In the genomic region with DNA sequence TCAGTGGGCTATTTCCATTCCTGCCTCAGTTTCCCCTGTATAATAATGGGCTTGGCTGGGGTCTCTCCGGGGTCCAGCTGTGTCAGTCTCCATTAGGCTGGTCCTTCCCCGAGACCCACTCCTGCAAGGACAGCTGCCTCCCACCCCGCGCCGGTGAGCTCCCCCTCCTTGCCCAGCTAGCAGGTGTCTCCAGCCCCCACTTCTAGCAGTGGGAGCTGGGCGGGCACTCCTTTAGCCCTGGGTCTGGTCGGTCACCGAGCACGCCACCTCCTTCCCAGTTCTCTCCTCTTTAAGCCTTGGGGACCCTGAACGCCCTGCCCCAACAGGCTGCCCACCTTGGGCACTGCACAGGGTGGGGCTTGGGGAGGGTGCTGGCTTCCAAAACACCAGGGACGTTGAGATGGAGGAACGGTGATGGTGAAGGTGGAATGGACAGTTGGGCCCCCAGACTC, we compare ENCODE assay signal across 1 cellular context.
TF ChIP-seq lines count a peak whose summit lies in the region.

No MANE protein-coding gene starts in this region.

TF ChIP-seq in liver, 16 proteins besides CTCF, POLR2A, EP300 and RAD21 (continued from another document):
- TF ChIP-seq, protein P1, sequence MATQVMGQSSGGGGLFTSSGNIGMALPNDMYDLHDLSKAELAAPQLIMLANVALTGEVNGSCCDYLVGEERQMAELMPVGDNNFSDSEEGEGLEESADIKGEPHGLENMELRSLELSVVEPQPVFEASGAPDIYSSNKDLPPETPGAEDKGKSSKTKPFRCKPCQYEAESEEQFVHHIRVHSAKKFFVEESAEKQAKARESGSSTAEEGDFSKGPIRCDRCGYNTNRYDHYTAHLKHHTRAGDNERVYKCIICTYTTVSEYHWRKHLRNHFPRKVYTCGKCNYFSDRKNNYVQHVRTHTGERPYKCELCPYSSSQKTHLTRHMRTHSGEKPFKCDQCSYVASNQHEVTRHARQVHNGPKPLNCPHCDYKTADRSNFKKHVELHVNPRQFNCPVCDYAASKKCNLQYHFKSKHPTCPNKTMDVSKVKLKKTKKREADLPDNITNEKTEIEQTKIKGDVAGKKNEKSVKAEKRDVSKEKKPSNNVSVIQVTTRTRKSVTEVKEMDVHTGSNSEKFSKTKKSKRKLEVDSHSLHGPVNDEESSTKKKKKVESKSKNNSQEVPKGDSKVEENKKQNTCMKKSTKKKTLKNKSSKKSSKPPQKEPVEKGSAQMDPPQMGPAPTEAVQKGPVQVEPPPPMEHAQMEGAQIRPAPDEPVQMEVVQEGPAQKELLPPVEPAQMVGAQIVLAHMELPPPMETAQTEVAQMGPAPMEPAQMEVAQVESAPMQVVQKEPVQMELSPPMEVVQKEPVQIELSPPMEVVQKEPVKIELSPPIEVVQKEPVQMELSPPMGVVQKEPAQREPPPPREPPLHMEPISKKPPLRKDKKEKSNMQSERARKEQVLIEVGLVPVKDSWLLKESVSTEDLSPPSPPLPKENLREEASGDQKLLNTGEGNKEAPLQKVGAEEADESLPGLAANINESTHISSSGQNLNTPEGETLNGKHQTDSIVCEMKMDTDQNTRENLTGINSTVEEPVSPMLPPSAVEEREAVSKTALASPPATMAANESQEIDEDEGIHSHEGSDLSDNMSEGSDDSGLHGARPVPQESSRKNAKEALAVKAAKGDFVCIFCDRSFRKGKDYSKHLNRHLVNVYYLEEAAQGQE (IDR thresholded peaks at IDR 0.05): no peak
- TF ChIP-seq RXRA (IDR thresholded peaks at IDR 0.05) (no peak), YY1 (IDR thresholded peaks at IDR 0.05) (no peak), GABPA (IDR thresholded peaks at IDR 0.05 in 1 of 2, conservative IDR thresholded peaks at IDR 0.05 in 1 of 2) (no peak), TAF1 (conservative IDR thresholded peaks at IDR 0.05) (no peak)
